1 cellular context compared by ENCODE assay signal in the genomic region with DNA sequence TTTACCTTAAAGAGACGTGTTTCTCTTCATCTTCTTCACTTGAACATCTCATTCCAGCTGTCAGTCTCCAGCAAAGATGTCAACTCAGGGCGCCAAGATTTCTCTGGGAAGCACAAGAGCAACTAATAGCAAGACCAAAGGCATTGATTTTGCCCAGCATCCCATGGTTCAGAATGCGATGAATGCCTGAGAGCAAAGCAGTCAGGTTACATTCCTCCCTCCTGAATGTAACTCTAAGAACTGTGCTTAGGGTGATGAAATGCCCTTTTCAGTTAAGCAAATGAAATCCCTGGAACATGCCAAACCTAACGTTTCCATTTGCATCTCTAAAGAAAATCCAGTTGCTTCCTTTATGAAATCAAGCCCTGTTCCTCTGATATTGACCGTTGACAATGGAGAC.
TF ChIP-seq lines count a peak whose summit lies in the region.

No MANE protein-coding gene starts in this region.

TF ChIP-seq in H1, 55 proteins besides CTCF, POLR2A, EP300 and RAD21:
- TF ChIP-seq, protein P1, sequence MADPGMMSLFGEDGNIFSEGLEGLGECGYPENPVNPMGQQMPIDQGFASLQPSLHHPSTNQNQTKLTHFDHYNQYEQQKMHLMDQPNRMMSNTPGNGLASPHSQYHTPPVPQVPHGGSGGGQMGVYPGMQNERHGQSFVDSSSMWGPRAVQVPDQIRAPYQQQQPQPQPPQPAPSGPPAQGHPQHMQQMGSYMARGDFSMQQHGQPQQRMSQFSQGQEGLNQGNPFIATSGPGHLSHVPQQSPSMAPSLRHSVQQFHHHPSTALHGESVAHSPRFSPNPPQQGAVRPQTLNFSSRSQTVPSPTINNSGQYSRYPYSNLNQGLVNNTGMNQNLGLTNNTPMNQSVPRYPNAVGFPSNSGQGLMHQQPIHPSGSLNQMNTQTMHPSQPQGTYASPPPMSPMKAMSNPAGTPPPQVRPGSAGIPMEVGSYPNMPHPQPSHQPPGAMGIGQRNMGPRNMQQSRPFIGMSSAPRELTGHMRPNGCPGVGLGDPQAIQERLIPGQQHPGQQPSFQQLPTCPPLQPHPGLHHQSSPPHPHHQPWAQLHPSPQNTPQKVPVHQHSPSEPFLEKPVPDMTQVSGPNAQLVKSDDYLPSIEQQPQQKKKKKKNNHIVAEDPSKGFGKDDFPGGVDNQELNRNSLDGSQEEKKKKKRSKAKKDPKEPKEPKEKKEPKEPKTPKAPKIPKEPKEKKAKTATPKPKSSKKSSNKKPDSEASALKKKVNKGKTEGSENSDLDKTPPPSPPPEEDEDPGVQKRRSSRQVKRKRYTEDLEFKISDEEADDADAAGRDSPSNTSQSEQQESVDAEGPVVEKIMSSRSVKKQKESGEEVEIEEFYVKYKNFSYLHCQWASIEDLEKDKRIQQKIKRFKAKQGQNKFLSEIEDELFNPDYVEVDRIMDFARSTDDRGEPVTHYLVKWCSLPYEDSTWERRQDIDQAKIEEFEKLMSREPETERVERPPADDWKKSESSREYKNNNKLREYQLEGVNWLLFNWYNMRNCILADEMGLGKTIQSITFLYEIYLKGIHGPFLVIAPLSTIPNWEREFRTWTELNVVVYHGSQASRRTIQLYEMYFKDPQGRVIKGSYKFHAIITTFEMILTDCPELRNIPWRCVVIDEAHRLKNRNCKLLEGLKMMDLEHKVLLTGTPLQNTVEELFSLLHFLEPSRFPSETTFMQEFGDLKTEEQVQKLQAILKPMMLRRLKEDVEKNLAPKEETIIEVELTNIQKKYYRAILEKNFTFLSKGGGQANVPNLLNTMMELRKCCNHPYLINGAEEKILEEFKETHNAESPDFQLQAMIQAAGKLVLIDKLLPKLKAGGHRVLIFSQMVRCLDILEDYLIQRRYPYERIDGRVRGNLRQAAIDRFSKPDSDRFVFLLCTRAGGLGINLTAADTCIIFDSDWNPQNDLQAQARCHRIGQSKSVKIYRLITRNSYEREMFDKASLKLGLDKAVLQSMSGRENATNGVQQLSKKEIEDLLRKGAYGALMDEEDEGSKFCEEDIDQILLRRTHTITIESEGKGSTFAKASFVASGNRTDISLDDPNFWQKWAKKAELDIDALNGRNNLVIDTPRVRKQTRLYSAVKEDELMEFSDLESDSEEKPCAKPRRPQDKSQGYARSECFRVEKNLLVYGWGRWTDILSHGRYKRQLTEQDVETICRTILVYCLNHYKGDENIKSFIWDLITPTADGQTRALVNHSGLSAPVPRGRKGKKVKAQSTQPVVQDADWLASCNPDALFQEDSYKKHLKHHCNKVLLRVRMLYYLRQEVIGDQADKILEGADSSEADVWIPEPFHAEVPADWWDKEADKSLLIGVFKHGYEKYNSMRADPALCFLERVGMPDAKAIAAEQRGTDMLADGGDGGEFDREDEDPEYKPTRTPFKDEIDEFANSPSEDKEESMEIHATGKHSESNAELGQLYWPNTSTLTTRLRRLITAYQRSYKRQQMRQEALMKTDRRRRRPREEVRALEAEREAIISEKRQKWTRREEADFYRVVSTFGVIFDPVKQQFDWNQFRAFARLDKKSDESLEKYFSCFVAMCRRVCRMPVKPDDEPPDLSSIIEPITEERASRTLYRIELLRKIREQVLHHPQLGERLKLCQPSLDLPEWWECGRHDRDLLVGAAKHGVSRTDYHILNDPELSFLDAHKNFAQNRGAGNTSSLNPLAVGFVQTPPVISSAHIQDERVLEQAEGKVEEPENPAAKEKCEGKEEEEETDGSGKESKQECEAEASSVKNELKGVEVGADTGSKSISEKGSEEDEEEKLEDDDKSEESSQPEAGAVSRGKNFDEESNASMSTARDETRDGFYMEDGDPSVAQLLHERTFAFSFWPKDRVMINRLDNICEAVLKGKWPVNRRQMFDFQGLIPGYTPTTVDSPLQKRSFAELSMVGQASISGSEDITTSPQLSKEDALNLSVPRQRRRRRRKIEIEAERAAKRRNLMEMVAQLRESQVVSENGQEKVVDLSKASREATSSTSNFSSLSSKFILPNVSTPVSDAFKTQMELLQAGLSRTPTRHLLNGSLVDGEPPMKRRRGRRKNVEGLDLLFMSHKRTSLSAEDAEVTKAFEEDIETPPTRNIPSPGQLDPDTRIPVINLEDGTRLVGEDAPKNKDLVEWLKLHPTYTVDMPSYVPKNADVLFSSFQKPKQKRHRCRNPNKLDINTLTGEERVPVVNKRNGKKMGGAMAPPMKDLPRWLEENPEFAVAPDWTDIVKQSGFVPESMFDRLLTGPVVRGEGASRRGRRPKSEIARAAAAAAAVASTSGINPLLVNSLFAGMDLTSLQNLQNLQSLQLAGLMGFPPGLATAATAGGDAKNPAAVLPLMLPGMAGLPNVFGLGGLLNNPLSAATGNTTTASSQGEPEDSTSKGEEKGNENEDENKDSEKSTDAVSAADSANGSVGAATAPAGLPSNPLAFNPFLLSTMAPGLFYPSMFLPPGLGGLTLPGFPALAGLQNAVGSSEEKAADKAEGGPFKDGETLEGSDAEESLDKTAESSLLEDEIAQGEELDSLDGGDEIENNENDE (IDR thresholded peaks at IDR 0.05; ENCODE audit: insufficient replicate concordance, low read length), result no peak
- no peak for TF ChIP-seq CHD1 (IDR thresholded peaks at IDR 0.05; ENCODE audit: low read depth, low read length)
- TF ChIP-seq CBX8 (IDR thresholded peaks at IDR 0.05; ENCODE audit: borderline replicate concordance, low read depth, low read length), result no peak
- peak; percentile 44; the same call in 1 of the 2 replicates for TF ChIP-seq CEBPB (IDR thresholded peaks at IDR 0.05; ENCODE audit: low read depth, low read length)
- TF ChIP-seq TEAD4 (IDR thresholded peaks at IDR 0.05; ENCODE audit: low read depth, low read length), result peak; percentile 92
- peak; percentile 46 for TF ChIP-seq ASH2L (IDR thresholded peaks at IDR 0.05; ENCODE audit: low read length)
- peak; percentile 83 for TF ChIP-seq SP1 (IDR thresholded peaks at IDR 0.05; ENCODE audit: low read depth, low read length)
- no peak for TF ChIP-seq SUZ12 (IDR thresholded peaks at IDR 0.05; ENCODE audit: low read length)
- no peak for TF ChIP-seq USF2 (IDR thresholded peaks at IDR 0.05; ENCODE audit: low read length)
- peak; percentile 41; the same call in 1 of the 2 replicates for TF ChIP-seq RBBP5 (IDR thresholded peaks at IDR 0.05; ENCODE audit: borderline replicate concordance, low read depth, low read length)
- no peak for TF ChIP-seq SRF (IDR thresholded peaks at IDR 0.05; ENCODE audit: low read depth, low read length)
- TF ChIP-seq CBX5 (IDR thresholded peaks at IDR 0.05; ENCODE audit: low read depth, low read length), result no peak
